In the genomic region with DNA sequence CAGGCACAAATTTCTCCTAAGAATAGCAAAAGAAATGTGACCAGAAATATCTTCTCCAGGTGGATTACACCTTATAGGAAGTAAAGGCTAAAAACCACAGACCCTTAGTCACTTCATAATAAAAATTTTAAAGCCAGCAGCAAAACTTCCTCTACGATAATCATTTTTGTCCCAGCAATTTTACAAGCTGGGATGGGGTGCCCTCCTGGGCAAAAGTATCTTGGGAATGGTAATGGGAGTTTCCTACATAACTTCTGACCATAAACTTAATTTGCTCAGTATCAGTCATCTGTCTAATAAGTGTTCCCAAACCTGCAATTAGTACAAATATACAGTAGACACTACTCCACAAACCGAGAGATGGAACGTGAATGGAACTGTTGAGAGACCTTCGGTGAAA, we compare ENCODE assay signal across 9 cellular contexts. TPM values are rescaled to one million over a fixed set of nuclear protein-coding genes. Genes with fewer than 3 reads are reported as not detected.
DNase-seq lines count a peak whose midpoint lies in the region; ATAC-seq, FAIRE-seq and TF ChIP-seq lines count a peak whose summit lies in the region.
"Had no signal": no experiment of that assay in that cellular context is flagged by ENCODE, and none has a peak within 500 bp of the region (broad histone marks: within the 10 kb centered on the region; RNA-seq: fewer than 3 reads in every experiment).

No MANE protein-coding gene starts in this region.

- TF ChIP-seq CTCF in A549 (IDR thresholded peaks at IDR 0.05) (no peak), bronchial epithelial cell (IDR thresholded peaks at IDR 0.05; ENCODE audit: insufficient read depth, low read length, severe bottlenecking) (no peak)

- H3K4me3 ChIP-seq in A549 (peak overlapping the region; percentile 71), HUES64 (ENCODE audit: low read length) (peak overlapping the region; percentile 63), bronchial epithelial cell (ENCODE audit: low read depth, low read length) (peak overlapping the region; percentile 82), muscle layer of colon (ENCODE audit: low read depth in 1 of 2, low read length in 2 of 2) (peak overlapping the region; percentile 72 to 87)

- no peak for DNase-seq in A549 (ENCODE audit: low read depth in 1 of 2, low spot score in 1 of 2)
- DNase-seq in bronchial epithelial cell (ENCODE audit: low read depth), result no peak
- DNase-seq in inferior parietal cortex (ENCODE audit: extremely low spot score), result no peak
- no peak for DNase-seq in HUDEP-2 (lab: John Stamatoyannopoulos, UW; ENCODE audit: unreplicated experiment in 76 of 76)
- no peak for DNase-seq in SKM-1 treated with dmso at 0.1 percent for 144 hours (lab: John Stamatoyannopoulos, UW; ENCODE audit: unreplicated experiment)

- ATAC-seq in A549, result no peak
- no peak for ATAC-seq in GM19035 (IDR thresholded peaks at IDR 0.05; ENCODE audit: unreplicated experiment)

- H3K9ac ChIP-seq in HUES64 (ENCODE audit: low read depth, low read length), result peak overlapping the region; percentile 86; the same call in 1 of the 2 replicates
- H3K9ac ChIP-seq in muscle layer of colon (ENCODE audit: low read length), result peak overlapping the region; percentile 74

- no peaks in the 10 kb centered on the region for H3K27me3 ChIP-seq in HUES64 (ENCODE audit: insufficient read depth, low read length)
- H3K27me3 ChIP-seq in bronchial epithelial cell (ENCODE audit: control insufficient read depth, insufficient read depth, low read length), result no peaks in the 10 kb centered on the region
- no peaks in the 10 kb centered on the region for H3K27me3 ChIP-seq in muscle layer of colon (ENCODE audit: control insufficient read depth in 1 of 2, insufficient read depth in 2 of 2, low read length in 2 of 2)

- no peak for TF ChIP-seq RAD21 in A549 (conservative IDR thresholded peaks at IDR 0.05 in 1 of 2, IDR thresholded peaks at IDR 0.05 in 1 of 2)

- H3K27ac ChIP-seq in A549 (peak overlapping the region; percentile 86 to 98), HUES64 (ENCODE audit: low read depth, low read length) (peak overlapping the region; percentile 96), muscle layer of colon (ENCODE audit: low read depth, low read length) (peak overlapping the region; percentile 95)

- H3K4me1 ChIP-seq in A549 (peaks cover 27% of the 10 kb centered on the region), HUES64 (ENCODE audit: insufficient read depth, low read length) (peaks cover 20% of the 10 kb centered on the region), muscle layer of colon (ENCODE audit: insufficient read depth, low read length) (peaks cover 54% of the 10 kb centered on the region)

- TF ChIP-seq POLR2A in A549 (IDR thresholded peaks at IDR 0.05; ENCODE audit: low read length), result no peak

- H3K4me2 ChIP-seq in A549, result peak overlapping the region; percentile 84

- TF ChIP-seq EP300 in A549 (IDR thresholded peaks at IDR 0.05), result no peak

- FAIRE-seq in A549 (lab: Jason Lieb, UNC), result no peak
- no peak for FAIRE-seq in bronchial epithelial cell (lab: Jason Lieb, UNC)

- H3K36me3 ChIP-seq in HUES64 (ENCODE audit: insufficient read depth, low read length) (peaks cover 39% of the 10 kb centered on the region), bronchial epithelial cell (ENCODE audit: control insufficient read depth, insufficient read depth, low read length) (no peaks in the 10 kb centered on the region), muscle layer of colon (ENCODE audit: insufficient read depth, low read length) (no peaks in the 10 kb centered on the region)

- POLR2A ChIA-PET in A549 (lab: Yijun Ruan, JAX), result interaction anchor here (1.5 to 5.6 kb wide), 2 partner anchors 11 to 221 kb away, joined by 5 to 89 read pairs; partner anchors contain the start of genes NEK8 and TLCD1

- H3K9me3 ChIP-seq in A549 (no peaks in the 10 kb centered on the region), HUES64 (ENCODE audit: insufficient read depth, low read depth, low read length) (no peaks in the 10 kb centered on the region), muscle layer of colon (ENCODE audit: low read length) (no peaks in the 10 kb centered on the region)

- CTCF ChIA-PET in A549 (lab: Yijun Ruan, JAX), result interaction anchor here (1.0 to 7.7 kb wide), 12 partner anchors 13 to 221 kb away, joined by 3 to 132 read pairs (median 7); partner anchors contain the start of genes NEK8 and TLCD1

- WGBS in A549 (ENCODE audit: missing lambda C conversion rate), result 53% methylated on average over 4 of the region's 4 CpGs
- WGBS in HUES64, result 28% methylated on average over 4 of the region's 4 CpGs

TF ChIP-seq in A549, 52 proteins besides CTCF, POLR2A, EP300 and RAD21:
- TF ChIP-seq RCOR1 (IDR thresholded peaks at IDR 0.05; ENCODE audit: low read depth, low read length) (no peak), RFX5 (IDR thresholded peaks at IDR 0.05) (no peak), PBX3 (IDR thresholded peaks at IDR 0.05) (no peak), MAZ (IDR thresholded peaks at IDR 0.05; ENCODE audit: borderline replicate concordance, low read depth, low read length) (no peak), POLR2AphosphoS2 (conservative IDR thresholded peaks at IDR 0.05; ENCODE audit: low read length) (no peak), SMC3 (IDR thresholded peaks at IDR 0.05) (no peak), HDAC2 (IDR thresholded peaks at IDR 0.05) (no peak)
- TF ChIP-seq, protein P1, sequence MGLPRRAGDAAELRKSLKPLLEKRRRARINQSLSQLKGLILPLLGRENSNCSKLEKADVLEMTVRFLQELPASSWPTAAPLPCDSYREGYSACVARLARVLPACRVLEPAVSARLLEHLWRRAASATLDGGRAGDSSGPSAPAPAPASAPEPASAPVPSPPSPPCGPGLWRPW (IDR thresholded peaks at IDR 0.05), result no peak
- TF ChIP-seq, protein P2, sequence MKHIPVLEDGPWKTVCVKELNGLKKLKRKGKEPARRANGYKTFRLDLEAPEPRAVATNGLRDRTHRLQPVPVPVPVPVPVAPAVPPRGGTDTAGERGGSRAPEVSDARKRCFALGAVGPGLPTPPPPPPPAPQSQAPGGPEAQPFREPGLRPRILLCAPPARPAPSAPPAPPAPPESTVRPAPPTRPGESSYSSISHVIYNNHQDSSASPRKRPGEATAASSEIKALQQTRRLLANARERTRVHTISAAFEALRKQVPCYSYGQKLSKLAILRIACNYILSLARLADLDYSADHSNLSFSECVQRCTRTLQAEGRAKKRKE (CRISPR knock-in tag; IDR thresholded peaks at IDR 0.05; ENCODE audit: low read depth), result no peak
TF ChIP-seq in A549: peak in this region for 0.

RNA-seq across cellular contexts. Expression of gene PHF12, which starts 3.0 kb away (rescaled TPM):
- polyA plus RNA-seq in A549 (2011; rRNA removed) (25.3 and 29.3 TPM in 2 replicates), A549 (2017; fragmentation: RNase III; extraction: RNeasy Plus Mini Kit Qiagen cat#74134 plus additional on column Dnase treatment) (28.0 to 31.9 TPM (median 29.9 TPM) in 3 replicates)
- 39.7 and 44.0 TPM in 2 replicates for polyA plus RNA-seq in A549 (2012; cell fraction: cytosol; rRNA removed)
- 71.3 and 74.1 TPM in 2 replicates for polyA plus RNA-seq in A549 (2012; cell fraction: nucleus; rRNA removed)
- polyA minus RNA-seq in A549 (2011; rRNA and poly(A)+ RNA removed), result 57.4 and 69.0 TPM in 2 replicates
- polyA plus RNA-seq in HUES64 (2013, experiment 1 of 2), result 27.3 TPM
- 33.0 TPM for polyA plus RNA-seq in HUES64 (2013, experiment 2 of 2)
- total RNA-seq in bronchial epithelial cell, result 5.4 and 7.1 TPM in 2 replicates

RNA-seq across cellular contexts. Expression of gene DHRS13, which starts 45.5 kb away (rescaled TPM):
- polyA plus RNA-seq in A549 (2011; rRNA removed), result 7.0 and 7.3 TPM in 2 replicates
- polyA plus RNA-seq in A549 (2012; cell fraction: cytosol; rRNA removed), result 7.5 and 8.9 TPM in 2 replicates
- polyA plus RNA-seq in A549 (2012; cell fraction: nucleus; rRNA removed), result 9.4 and 9.9 TPM in 2 replicates
- 3.5 to 4.9 TPM (median 4.8 TPM) in 3 replicates for polyA plus RNA-seq in A549 (2017; fragmentation: RNase III; extraction: RNeasy Plus Mini Kit Qiagen cat#74134 plus additional on column Dnase treatment)
- polyA minus RNA-seq in A549 (2011; rRNA and poly(A)+ RNA removed), result 3.6 and 4.1 TPM in 2 replicates
- 20.1 TPM for polyA plus RNA-seq in HUES64 (2013, experiment 1 of 2)
- 18.7 TPM for polyA plus RNA-seq in HUES64 (2013, experiment 2 of 2)
- total RNA-seq in bronchial epithelial cell, result 2.9 and 11.3 TPM in 2 replicates

RNA-seq across cellular contexts. Expression of gene FLOT2, which starts 50.8 kb away (rescaled TPM):
- polyA plus RNA-seq in A549 (2011; rRNA removed) (68.8 and 78.6 TPM in 2 replicates), A549 (2017; fragmentation: RNase III; extraction: RNeasy Plus Mini Kit Qiagen cat#74134 plus additional on column Dnase treatment) (62.8 to 71.0 TPM (median 66.4 TPM) in 3 replicates)
- polyA plus RNA-seq in A549 (2012; cell fraction: cytosol; rRNA removed), result 82.7 and 94.7 TPM in 2 replicates
- polyA plus RNA-seq in A549 (2012; cell fraction: nucleus; rRNA removed), result 89.9 and 91.7 TPM in 2 replicates
- polyA minus RNA-seq in A549 (2011; rRNA and poly(A)+ RNA removed), result 100 and 109 TPM in 2 replicates
- 88.0 TPM for polyA plus RNA-seq in HUES64 (2013, experiment 1 of 2)
- 93.1 TPM for polyA plus RNA-seq in HUES64 (2013, experiment 2 of 2)
- total RNA-seq in bronchial epithelial cell, result 24.5 TPM in 2 replicates

RNA-seq across cellular contexts. Expression of gene SEZ6, which starts 57.5 kb away (rescaled TPM):
- polyA plus RNA-seq in A549 (2011; rRNA removed) (not detected in 2 replicates), A549 (2017; fragmentation: RNase III; extraction: RNeasy Plus Mini Kit Qiagen cat#74134 plus additional on column Dnase treatment) (not detected in 3 replicates)
- not detected in 2 replicates for polyA plus RNA-seq in A549 (2012; cell fraction: cytosol; rRNA removed)
- polyA plus RNA-seq in A549 (2012; cell fraction: nucleus; rRNA removed), result 0.06 TPM in 1 of 2 replicates, not detected in the other
- not detected in 2 replicates for polyA minus RNA-seq in A549 (2011; rRNA and poly(A)+ RNA removed)
- 4.5 TPM for polyA plus RNA-seq in HUES64 (2013, experiment 1 of 2)
- 4.8 TPM for polyA plus RNA-seq in HUES64 (2013, experiment 2 of 2)
- total RNA-seq in bronchial epithelial cell, result not detected in 2 replicates
- total RNA-seq: dermis microvascular lymphatic vessel endothelial cell had no signal
